Comparison of ENCODE assay signal across 9 cellular contexts in genomic region chr10:117320050-117320665, GRCh38. TPM values are rescaled to one million over a fixed set of nuclear protein-coding genes. Genes with fewer than 3 reads are reported as not detected.
DNase-seq lines count a peak whose midpoint lies in the region; ATAC-seq, FAIRE-seq and TF ChIP-seq lines count a peak whose summit lies in the region.
"Had no signal": no experiment of that assay in that cellular context is flagged by ENCODE, and none has a peak within 500 bp of the region (broad histone marks: within the 10 kb centered on the region; RNA-seq: fewer than 3 reads in every experiment).

No MANE protein-coding gene starts in this region.

- no peaks in the 10 kb centered on the region for H3K23me2 ChIP-seq in H1 (ENCODE audit: low read depth, low read length)

- H3K56ac ChIP-seq in H1 (replicated peaks; ENCODE audit: insufficient read length, low read depth, low read length) = no peak overlapping the region

- no peak overlapping the region for H2BK15ac ChIP-seq in H1 (ENCODE audit: low read length)

- H2BK120ac ChIP-seq in H1 (replicated peaks; ENCODE audit: low read depth, low read length) = no peak overlapping the region

- no peak overlapping the region for H2BK12ac ChIP-seq in H1 (ENCODE audit: low read depth, low read length)

- H3K9me3 ChIP-seq in H1 (ENCODE audit: insufficient read depth in 2 of 2, low read depth in 1 of 2, low read length in 1 of 2) (no peaks in the 10 kb centered on the region), ovary (no peaks in the 10 kb centered on the region)

- intact Hi-C loops in ovary (cut with DNase I) = loop anchor here in 2 of 4 donors (5.0 kb wide), 1 partner anchor 103 kb away; no protein-coding TSS in a partner anchor

- TF ChIP-seq RAD21 in H1 (IDR thresholded peaks at IDR 0.05 in 1 of 2, conservative IDR thresholded peaks at IDR 0.05 in 1 of 2; ENCODE audit: low read depth in 2 of 2, low read length in 2 of 2) = peak; percentile 69 to 79

- H3K4me3 Mint-ChIP-seq in T-cell = no peak overlapping the region
- H3K4me3 Mint-ChIP-seq: central memory CD8-positive, alpha-beta T cell had no signal

- H3K27ac Mint-ChIP-seq in T-cell = no peak overlapping the region

- no peak overlapping the region for H2AK5ac ChIP-seq in H1 (ENCODE audit: low read depth, low read length)

- no peak overlapping the region for H3K18ac ChIP-seq in H1 (ENCODE audit: extremely low read depth, low read length)

- DNase-seq in ACHN = peak; percentile 53
- DNase-seq in NCI-H460 (ENCODE audit: extremely low read depth, low read depth) = peak; percentile 14
- DNase-seq in H1 (ENCODE audit: low read depth in 1 of 2, low spot score in 2 of 2) = no peak
- peak in 1 of 5 donors; percentile 19 for DNase-seq in ovary
- DNase-seq in NCI-H1694 treated with DMSO at 0.1 percent for 48 hours (lab: John Stamatoyannopoulos, UW) = no peak
- DNase-seq in T-cell = no peak

- no peaks in the 10 kb centered on the region for H4K20me1 ChIP-seq in H1 (replicated peaks in 1 of 2; ENCODE audit: control insufficient read depth in 1 of 2, insufficient read depth in 2 of 2, low read length in 2 of 2)

- no peak overlapping the region for H2BK5ac ChIP-seq in H1 (ENCODE audit: low read depth, low read length)

- H3K79me2 ChIP-seq in H1 (ENCODE audit: control insufficient read depth in 1 of 2, insufficient read depth in 2 of 2, low read length in 2 of 2) = peaks cover 0 to 21% of the 10 kb centered on the region in 2 experiments; a peak in 2 of 4 replicates

- TF ChIP-seq POLR2A in H1 (IDR thresholded peaks at IDR 0.05; ENCODE audit: control extremely low read depth in 1 of 2, low read depth in 2 of 2, low read length in 2 of 2) (no peak), ovary (IDR thresholded peaks at IDR 0.05) (no peak)

- ATAC-seq in T-cell (replicated peaks in 1 of 4) (no peak), GM21515 (IDR thresholded peaks at IDR 0.05; ENCODE audit: unreplicated experiment) (no peak)

- TF ChIP-seq CTCF in GM12874 (IDR thresholded peaks at IDR 0.05; ENCODE audit: insufficient read depth, low read depth, low read length) = peak; percentile 46; the same call in 1 of the 2 replicates
- TF ChIP-seq CTCF in H1 (IDR thresholded peaks at IDR 0.05; ENCODE audit: control extremely low read depth in 1 of 3, insufficient read depth in 1 of 3, low read depth in 1 of 3, low read length in 3 of 3) = peak in 2 of 3 experiments; percentile 56 to 71; a peak in 3 of 4 replicates
- peak; percentile 21 to 55 (median 38) for TF ChIP-seq CTCF in ovary (IDR thresholded peaks at IDR 0.05)

- no peak overlapping the region for H3K9ac ChIP-seq in H1 (replicated peaks in 1 of 4; ENCODE audit: extremely low read depth in 1 of 4, low read depth in 3 of 4, low read length in 3 of 4)

- no peaks in the 10 kb centered on the region; the same call in 1 of the 2 replicates for H3K79me1 ChIP-seq in H1 (ENCODE audit: low read depth, low read length)

- no peak overlapping the region for H4K8ac ChIP-seq in H1 (ENCODE audit: extremely low read depth, insufficient read depth, low read length)

- H3K4me1 ChIP-seq in H1 (replicated peaks in 1 of 4; ENCODE audit: control insufficient read depth in 3 of 4, insufficient read depth in 4 of 4, low read length in 3 of 4) (peaks cover 0 to 14% (median 3%) of the 10 kb centered on the region in 4 experiments; a peak in 4 of 7 replicates), ovary (ENCODE audit: insufficient read depth) (no peaks in the 10 kb centered on the region)

- H3K4me3 ChIP-seq in H1 (ENCODE audit: extremely low read depth in 1 of 4, insufficient read depth in 2 of 4, low read depth in 3 of 4, low read length in 4 of 4) (no peak overlapping the region), ovary (no peak overlapping the region)

- H3K27ac ChIP-seq in H1 (ENCODE audit: low read depth, low read length) (no peak overlapping the region), ovary (no peak overlapping the region)

- in situ Hi-C loops in ACHN (cut with HindIII; ENCODE audit: low pct_ligation_motif_present, low pct_unique_long_range_greater_than_20kb, low sequenced_read_pairs) = loop anchor here (25.0 kb wide), 1 partner anchor 108 kb away; no protein-coding TSS in a partner anchor

- WGBS in H1 (ENCODE audit: extremely low coverage in 1 of 2, insufficient coverage in 1 of 2, insufficient read length in 1 of 2, insufficient replicate concordance in 2 of 2, low coverage in 1 of 2, low lambda C conversion rate in 2 of 2, missing lambda C conversion rate in 1 of 2), 2 experiments = 23% methylated on average over 1 of the region's 1 CpG; no CpG with 5 or more reads in 1 of the 2 experiments
- 38 to 68% (median 48%) methylated on average over 1 of the region's 1 CpG for WGBS in ovary, 3 donors

- H4K91ac ChIP-seq in H1 (replicated peaks; ENCODE audit: insufficient read length, low read length) = no peak overlapping the region

- H3K4me2 ChIP-seq in H1 (ENCODE audit: insufficient read depth in 1 of 2, low read depth in 2 of 2, low read length in 2 of 2) = no peak overlapping the region

- H3K27me3 ChIP-seq in H1 (replicated peaks in 1 of 4; ENCODE audit: control insufficient read depth in 3 of 4, extremely low read depth in 1 of 4, insufficient read depth in 3 of 4, low read length in 3 of 4) = no peaks in the 10 kb centered on the region
- no peaks in the 10 kb centered on the region for H3K27me3 ChIP-seq in ovary

- FAIRE-seq in H1 (lab: Jason Lieb, UNC) = peak; percentile 89

- H3K14ac ChIP-seq in H1 (ENCODE audit: insufficient read length) = no peak overlapping the region

- peaks cover 5 to 10% (median 7%) of the 10 kb centered on the region in 3 donors for H3K4me1 Mint-ChIP-seq in T-cell

- POLR2A ChIA-PET in H1 (lab: Charles Lee; ENCODE audit: partially characterized antibody) (no interaction called here), T-cell (lab: Charles Lee) (interaction anchor here (0.7 kb wide), 2 partner anchors 22 to 44 kb away, joined by 3 read pairs; no protein-coding TSS in a partner anchor)

- no peak overlapping the region for H3K23ac ChIP-seq in H1 (ENCODE audit: insufficient read length)

- H3K27me3 Mint-ChIP-seq in T-cell = no peaks in the 10 kb centered on the region
- H3K27me3 Mint-ChIP-seq: central memory CD8-positive, alpha-beta T cell had no signal

- no peaks in the 10 kb centered on the region for H3K9me3 Mint-ChIP-seq in T-cell
- H3K9me3 Mint-ChIP-seq: central memory CD8-positive, alpha-beta T cell had no signal

- H2AFZ ChIP-seq in H1 (ENCODE audit: low read length) = no peak overlapping the region

- H3K36me3 ChIP-seq in H1 (ENCODE audit: control insufficient read depth in 2 of 4, insufficient read depth in 4 of 4, low read length in 3 of 4) = no peaks in the 10 kb centered on the region
- H3K36me3 ChIP-seq in ovary = no peaks in the 10 kb centered on the region

- H2BK20ac ChIP-seq in H1 (ENCODE audit: low read length) = no peak overlapping the region

- TF ChIP-seq EP300 in H1 (IDR thresholded peaks at IDR 0.05; ENCODE audit: borderline replicate concordance in 1 of 2, low read depth in 2 of 2, low read length in 2 of 2) (no peak), ovary (IDR thresholded peaks at IDR 0.05) (no peak)

- no peak overlapping the region for H3K4ac ChIP-seq in H1 (replicated peaks; ENCODE audit: insufficient read length, low read depth, low read length)

- no peak overlapping the region for H4K5ac ChIP-seq in H1 (ENCODE audit: insufficient read length, low read depth, low read length)

- CTCF ChIA-PET in H1 (lab: Charles Lee; ENCODE audit: partially characterized antibody) (interaction anchor here (0.7 to 8.7 kb wide), 39 partner anchors 8 to 160 kb away, joined by 3 to 118 read pairs (median 5); no protein-coding TSS in a partner anchor), T-cell (lab: Charles Lee) (interaction anchor here (0.6 to 3.8 kb wide), 16 partner anchors 9 to 993 kb away, joined by 3 to 45 read pairs (median 4); no protein-coding TSS in a partner anchor)

- H3K36me3 Mint-ChIP-seq in T-cell = peaks cover 16% of the 10 kb centered on the region

TF ChIP-seq in H1, 55 proteins besides CTCF, POLR2A, EP300 and RAD21:
- TF ChIP-seq YY1 (IDR thresholded peaks at IDR 0.05; ENCODE audit: low read depth, low read length) (no peak), ATF3 (IDR thresholded peaks at IDR 0.05; ENCODE audit: insufficient read depth, low read depth, low read length) (no peak), MAX (IDR thresholded peaks at IDR 0.05) (no peak), KDM5A (IDR thresholded peaks at IDR 0.05; ENCODE audit: low read length) (no peak), SIRT6 (IDR thresholded peaks at IDR 0.05; ENCODE audit: low read length) (no peak), ASH2L (IDR thresholded peaks at IDR 0.05; ENCODE audit: low read length) (no peak), JUN (IDR thresholded peaks at IDR 0.05; ENCODE audit: low read depth, low read length) (no peak), GTF2F1 (IDR thresholded peaks at IDR 0.05; ENCODE audit: borderline replicate concordance, low read depth, low read length) (no peak), EGR1 (IDR thresholded peaks at IDR 0.05; ENCODE audit: borderline replicate concordance, low read depth, low read length) (no peak), HDAC2 (IDR thresholded peaks at IDR 0.05; ENCODE audit: borderline replicate concordance in 1 of 2, low read depth in 2 of 2, low read length in 2 of 2) (no peak), TBP (IDR thresholded peaks at IDR 0.05; ENCODE audit: low read depth, low read length) (no peak), PHF8 (conservative IDR thresholded peaks at IDR 0.05; ENCODE audit: low read depth, low read length) (no peak)

RNA-seq across cellular contexts. Expression of gene PDZD8, which starts 55.1 kb away (rescaled TPM):
- total RNA-seq in NCI-H460 (2014; rRNA removed; shearing (Covaris generic)) = 38.6 and 42.8 TPM in 2 replicates
- polyA plus RNA-seq in NCI-H460 (2014; cell fraction: nucleus; rRNA removed) = 9.6 and 16.8 TPM in 2 replicates
- total RNA-seq in H1 (2021; fragmentation: NEBNext Ultra II Directional; extraction: Animal tissue kit (Norgen Biotek cat#: 25700)) = 48.8 and 50.1 TPM in 2 replicates
- polyA plus RNA-seq in H1 (2011; rRNA removed) (6.7 and 10.9 TPM in 2 replicates), ovary (10 to 100 TPM in 1 of 2 donors, 1 to 10 TPM in 1; 8.0 to 24.6 TPM)
- polyA plus RNA-seq in H1 (2011; cell fraction: cytosol; rRNA removed) = 14.2 TPM
- polyA plus RNA-seq in H1 (2011; cell fraction: nucleus; rRNA removed) = 22.0 TPM
- polyA plus RNA-seq in H1 (2012, experiment 1 of 2) = 16.8 to 29.7 TPM (median 21.9 TPM) in 4 replicates
- 0.97 TPM for polyA plus RNA-seq in H1 (2012, experiment 2 of 2)
- polyA plus RNA-seq in H1 (2013, experiment 1 of 2) = 27.3 TPM
- polyA plus RNA-seq in H1 (2013, experiment 2 of 2) = 28.1 TPM
- 69.6 and 96.0 TPM in 2 replicates for polyA minus RNA-seq in H1 (2011; rRNA and poly(A)+ RNA removed)
- polyA minus RNA-seq in H1 (2011; cell fraction: cytosol; rRNA and poly(A)+ RNA removed) = 41.8 TPM
- 140 TPM for polyA minus RNA-seq in H1 (2011; cell fraction: nucleus; rRNA and poly(A)+ RNA removed)
- total RNA-seq in ovary (10 to 100 TPM; 19.3 to 49.6 (median 39.9) TPM), T-cell (10 to 100 TPM; 12.8 to 20.8 (median 19.4) TPM)

Comparison
In these comparisons a context has a peak if more than half of its experiments do, and no peak if none do; other contexts are left out.
1. DNase-seq: peak in ACHN (single experiment) and NCI-H460 (single experiment); none in H1 (0 of 2), NCI-H1694 treated with DMSO at 0.1 percent for 48 hours (single experiment) and T-cell (0 of 34).
2. Peak in every context shown above with its lines, with median percentiles within 50 percentile points of each other: CTCF ChIP-seq.